15 cellular contexts compared by ENCODE assay signal in the genomic region with DNA sequence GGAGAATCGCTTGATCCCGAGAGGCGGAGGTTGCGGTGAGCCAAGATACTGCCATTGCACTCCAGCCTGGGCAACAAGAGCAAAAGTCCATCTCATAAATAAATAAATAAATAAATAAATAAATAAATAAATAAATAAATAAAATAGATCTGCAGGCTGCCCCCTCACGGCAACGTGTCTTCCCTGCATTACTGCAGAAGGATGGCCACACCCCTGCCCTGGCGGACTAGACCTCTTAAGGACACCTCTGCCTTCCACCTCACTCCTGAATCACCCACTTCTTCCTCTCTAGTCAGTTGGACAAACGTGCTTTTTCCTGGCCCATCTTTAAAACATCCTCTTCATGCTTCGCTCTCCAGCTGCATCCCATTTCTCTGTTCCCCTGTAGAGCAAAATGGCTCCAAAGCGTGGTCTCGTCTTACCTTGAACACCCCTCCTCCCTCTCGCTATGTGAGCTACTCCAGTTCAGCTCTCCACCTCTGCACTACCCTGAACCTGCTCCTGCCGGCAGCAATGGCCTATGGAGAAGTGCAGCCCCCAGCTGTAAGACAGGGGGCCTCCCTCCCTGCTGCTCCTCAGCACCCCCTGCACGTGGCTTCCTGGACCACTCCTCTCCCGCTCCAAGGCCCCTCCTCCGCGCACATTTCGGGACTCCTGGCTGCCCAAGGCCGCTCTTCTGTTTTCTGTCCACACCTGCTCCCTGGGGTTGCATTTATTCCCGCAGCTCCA. TPM values are rescaled to one million over a fixed set of nuclear protein-coding genes. Genes with fewer than 3 reads are reported as not detected.
"Had no signal": no experiment of that assay in that cellular context is flagged by ENCODE, and none has a peak within 500 bp of the region (broad histone marks: within the 10 kb centered on the region; RNA-seq: fewer than 3 reads in every experiment).

No MANE protein-coding gene starts in this region.

RNA-seq across cellular contexts. Expression of a gene that starts 1.8 kb away (rescaled TPM):
- total RNA-seq: naive thymus-derived CD8-positive, alpha-beta T cell; natural killer cell treated with Interleukin-12 subunit alpha and Interleukin-12 subunit beta and Interleukin-15 and Interleukin-18, amount 100 ng/mL, for 72 hours; posterior vena cava; spleen; suprapubic skin; ureter had no signal
- polyA plus RNA-seq: naive thymus-derived CD8-positive, alpha-beta T cell; spleen had no signal

RNA-seq across cellular contexts. Expression of a gene that starts 10.1 kb away (rescaled TPM):
- total RNA-seq: naive thymus-derived CD8-positive, alpha-beta T cell; natural killer cell treated with Interleukin-12 subunit alpha and Interleukin-12 subunit beta and Interleukin-15 and Interleukin-18, amount 100 ng/mL, for 72 hours; neural crest cell; osteocyte; posterior vena cava; pulmonary artery endothelial cell; right atrium auricular region; sciatic nerve; smooth muscle cell; spleen; suprapubic skin; testis; transverse colon; ureter had no signal
- polyA plus RNA-seq: naive thymus-derived CD8-positive, alpha-beta T cell; smooth muscle cell; spleen; thymus had no signal
